In the genomic region with DNA sequence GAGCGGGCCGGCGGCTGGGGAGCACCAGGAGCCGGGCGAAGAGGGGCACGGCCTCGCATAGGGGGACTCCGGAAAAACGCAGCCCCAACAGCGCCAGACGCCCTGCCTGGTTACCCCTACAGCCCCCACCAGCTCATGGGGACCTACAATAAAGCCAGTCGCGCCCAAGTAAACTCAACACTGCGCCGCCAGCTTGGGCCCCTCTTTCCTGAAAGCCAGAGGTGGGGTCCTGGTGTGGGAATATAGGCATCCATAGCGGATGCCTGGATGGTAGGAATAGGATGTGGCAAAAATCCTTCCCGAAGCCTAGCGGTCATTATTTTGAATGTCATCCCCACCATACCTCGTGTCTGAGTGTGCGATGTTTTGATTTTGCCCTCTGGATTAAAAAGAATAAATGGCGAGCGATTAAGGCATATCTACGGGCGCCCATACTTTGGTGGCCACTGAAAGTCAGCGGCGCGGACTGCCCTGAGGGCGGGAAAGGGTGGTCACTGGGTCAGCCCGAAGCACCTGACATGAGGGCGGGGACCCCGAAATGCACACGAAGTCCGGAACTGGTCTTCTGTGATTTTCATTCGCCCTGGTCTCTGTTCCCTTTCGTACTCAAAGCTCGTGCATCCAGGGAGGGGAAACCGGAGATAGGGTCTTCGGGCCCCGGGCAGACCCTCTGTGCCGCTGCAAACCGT, we compare ENCODE assay signal across 8 cellular contexts. TPM values are rescaled to one million over a fixed set of nuclear protein-coding genes. Genes with fewer than 3 reads are reported as not detected.
DNase-seq lines count a peak whose midpoint lies in the region; ATAC-seq and TF ChIP-seq lines count a peak whose summit lies in the region.

NHLRC3 (plus strand) TSS at position 577 of the 689 bp plus-strand sequence. CDS start 184 bp downstream, outside the sequence.
PROSER1 (minus strand) TSS at position 210 of the 689 bp plus-strand sequence. CDS start 847 bp downstream, outside the sequence.

- H3K4me3 ChIP-seq in GM12864 (ENCODE audit: low read depth, low read length) = peak within 1 kb of the TSS; percentile 72
- H3K4me3 ChIP-seq in left ventricle myocardium inferior = peak within 1 kb of the TSS; percentile 94

- peak within 1 kb of the TSS; percentile 88 for H3K27ac ChIP-seq in left ventricle myocardium inferior (replicated peaks)

- intact Hi-C loops in T-helper 1 cell treated with Interleukin-12 subunit alpha and Interleukin-12 subunit beta and Interleukin-4 antibody, amounts not matched to agents 30 ng/mL and 1 ng/mL, for 36 hours (cut with micrococcal nuclease) = loop anchor here (1.0 to 10.0 kb wide), 19 partner anchors 13 to 1979 kb away; partner anchors contain the start of genes COG6, FOXO1, LHFPL6 and MRPS31
- intact Hi-C loops in left ventricle myocardium inferior (cut with micrococcal nuclease) = no loop called here

- H3K4me1 Mint-ChIP-seq in progenitor cell of endocrine pancreas (ENCODE audit: low read depth) = peaks cover 31% of the 10 kb centered on the region

- H3K36me3 ChIP-seq in left ventricle myocardium inferior = peaks cover 10% of the 10 kb centered on the region

- H3K9me3 ChIP-seq in left ventricle myocardium inferior (replicated peaks) = no peaks in the 10 kb centered on the region

- peak; percentile 66 for DNase-seq in GM12864 (ENCODE audit: low read depth)
- peak; percentile 91 for DNase-seq in NCI-H146 treated with DMSO at 0.1 percent for 48 hours (lab: John Stamatoyannopoulos, UW; ENCODE audit: unreplicated experiment)
- peak; percentile 70 for DNase-seq in amniotic stem cell (lab: John Stamatoyannopoulos, UW)
- peak; percentile 92 for DNase-seq in left ventricle myocardium inferior
- DNase-seq in progenitor cell of endocrine pancreas (ENCODE audit: low spot score, unreplicated experiment) = peak; percentile 53
- peak; percentile 96 for DNase-seq in ureter (ENCODE audit: low spot score)

- peak within 1 kb of the TSS; percentile 97 for H3K4me3 Mint-ChIP-seq in progenitor cell of endocrine pancreas (ENCODE audit: low read depth)

- H3K9me3 Mint-ChIP-seq in progenitor cell of endocrine pancreas (ENCODE audit: low read depth) = no peaks in the 10 kb centered on the region

- H3K27me3 Mint-ChIP-seq in progenitor cell of endocrine pancreas = no peaks in the 10 kb centered on the region

- H3K27me3 ChIP-seq in left ventricle myocardium inferior (ENCODE audit: low read depth) = no peaks in the 10 kb centered on the region

- no peak for TF ChIP-seq CTCF in GM12864 (IDR thresholded peaks at IDR 0.05; ENCODE audit: low read depth, low read length, missing control alignments)
- no peak for TF ChIP-seq CTCF in left ventricle myocardium inferior (IDR thresholded peaks at IDR 0.05; ENCODE audit: borderline replicate concordance)
- TF ChIP-seq CTCF in progenitor cell of endocrine pancreas (IDR thresholded peaks at IDR 0.05; ENCODE audit: unreplicated experiment) = no peak

- peak within 1 kb of the TSS; percentile 99 for H3K27ac Mint-ChIP-seq in progenitor cell of endocrine pancreas

- peak; percentile 67 for ATAC-seq in HG02763 (IDR thresholded peaks at IDR 0.05; ENCODE audit: unreplicated experiment)

- no peaks in the 10 kb centered on the region for H3K36me3 Mint-ChIP-seq in progenitor cell of endocrine pancreas (ENCODE audit: insufficient read depth)

- H3K4me1 ChIP-seq in left ventricle myocardium inferior = peaks cover 66% of the 10 kb centered on the region

RNA-seq across cellular contexts. Expression of gene NHLRC3, which starts in this region (rescaled TPM):
- total RNA-seq in T-helper 1 cell treated with Interleukin-12 subunit alpha and Interleukin-12 subunit beta and Interleukin-4 antibody, amounts not matched to agents 30 ng/mL and 1 ng/mL, for 36 hours = 19.2 and 22.0 TPM in 2 replicates
- 11.8 TPM for total RNA-seq in left ventricle myocardium inferior
- total RNA-seq in progenitor cell of endocrine pancreas = 38.4 and 40.7 TPM in 2 replicates
- 36.7 TPM for total RNA-seq in ureter

RNA-seq across cellular contexts. Expression of gene PROSER1, which starts in this region (rescaled TPM):
- 69.3 and 71.2 TPM in 2 replicates for total RNA-seq in T-helper 1 cell treated with Interleukin-12 subunit alpha and Interleukin-12 subunit beta and Interleukin-4 antibody, amounts not matched to agents 30 ng/mL and 1 ng/mL, for 36 hours
- total RNA-seq in left ventricle myocardium inferior (14.2 TPM), progenitor cell of endocrine pancreas (66.4 and 82.4 TPM in 2 replicates), ureter (39.6 TPM)

Comparison
In these comparisons a context has a peak if more than half of its experiments do, and no peak if none do; other contexts are left out.
1. Peak in every context shown above with its lines: DNase-seq, ATAC-seq, H3K4me3 ChIP-seq and H3K27ac ChIP-seq.